Comparison of ENCODE assay signal across 8 cellular contexts in the genomic region with DNA sequence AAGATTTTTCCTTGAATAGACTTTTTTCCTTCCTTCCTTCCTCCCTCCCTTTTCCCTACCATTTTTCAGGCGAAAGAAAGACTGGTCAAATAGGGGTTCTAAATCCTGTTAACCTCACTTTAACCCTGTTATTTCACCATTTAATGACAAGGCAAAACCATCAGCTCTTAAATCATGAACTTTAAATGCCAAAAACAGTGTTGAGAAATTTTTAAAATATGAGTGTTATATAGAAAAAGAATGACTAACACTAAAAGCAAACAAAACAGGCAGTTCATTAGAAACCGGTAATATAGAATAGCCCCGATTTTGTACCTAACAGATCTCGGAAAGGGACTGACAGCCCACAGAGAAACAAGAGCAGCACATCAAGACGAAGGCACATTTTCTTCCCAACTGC. TPM values are rescaled to one million over a fixed set of nuclear protein-coding genes. Genes with fewer than 3 reads are reported as not detected.
DNase-seq lines count a peak whose midpoint lies in the region; ATAC-seq and TF ChIP-seq lines count a peak whose summit lies in the region.

No MANE protein-coding gene starts in this region.

- peaks cover 53% of the 10 kb centered on the region for H3K36me3 Mint-ChIP-seq in CD4-positive, alpha-beta T cell (ENCODE audit: low read depth)
- peaks cover 8% of the 10 kb centered on the region for H3K36me3 Mint-ChIP-seq in activated naive CD8-positive, alpha-beta T cell treated with anti-CD3 and anti-CD28 coated beads, Interleukin-2, amount 50 U/mL, for 24 hours (ENCODE audit: low read depth)

- H3K36me3 ChIP-seq in HEK293 (ENCODE audit: control insufficient read depth in 2 of 2, insufficient read depth in 1 of 2, low read length in 2 of 2) = no peaks in the 10 kb centered on the region
- no peaks in the 10 kb centered on the region for H3K36me3 ChIP-seq in lower lobe of right lung

- intact Hi-C loops in CD4-positive, alpha-beta T cell (cut with DNase I, micrococcal nuclease) = loop anchor here (1.0 to 5.0 kb wide), 5 partner anchors 34 to 184 kb away; partner anchors contain the start of gene ASF1A (in 1 of the 2)
- intact Hi-C loops in lower lobe of right lung (cut with DNase I) = no loop called here

- peak overlapping the region; percentile 98 for H3K4me3 Mint-ChIP-seq in CD4-positive, alpha-beta T cell
- peak overlapping the region; percentile 92 for H3K4me3 Mint-ChIP-seq in activated naive CD8-positive, alpha-beta T cell treated with anti-CD3 and anti-CD28 coated beads, Interleukin-2, amount 50 U/mL, for 24 hours

- no peaks in the 10 kb centered on the region for H3K27me3 Mint-ChIP-seq in CD4-positive, alpha-beta T cell
- no peaks in the 10 kb centered on the region for H3K27me3 Mint-ChIP-seq in activated naive CD8-positive, alpha-beta T cell treated with anti-CD3 and anti-CD28 coated beads, Interleukin-2, amount 50 U/mL, for 24 hours

- peak overlapping the region; percentile 97 for H3K27ac Mint-ChIP-seq in CD4-positive, alpha-beta T cell
- peak overlapping the region; percentile 94 for H3K27ac Mint-ChIP-seq in activated naive CD8-positive, alpha-beta T cell treated with anti-CD3 and anti-CD28 coated beads, Interleukin-2, amount 50 U/mL, for 24 hours

- peak overlapping the region; percentile 73 for H3K27ac ChIP-seq in CD4-positive, alpha-beta T cell (ENCODE audit: low read depth, low read length)
- H3K27ac ChIP-seq in HEK293 (ENCODE audit: extremely low read depth, low read depth, low read length) = no peak overlapping the region; the same call in 1 of the 2 replicates
- peak overlapping the region; percentile 70 for H3K27ac ChIP-seq in lower lobe of right lung

- no peaks in the 10 kb centered on the region for H3K9me3 ChIP-seq in CD4-positive, alpha-beta T cell (ENCODE audit: control insufficient read depth, low read length)
- no peaks in the 10 kb centered on the region for H3K9me3 ChIP-seq in HEK293 (ENCODE audit: control insufficient read depth, insufficient read depth, low read depth, low read length)
- H3K9me3 ChIP-seq in lower lobe of right lung = no peaks in the 10 kb centered on the region

- H3K4me1 Mint-ChIP-seq in CD4-positive, alpha-beta T cell (ENCODE audit: low read depth) = peaks cover 93% of the 10 kb centered on the region
- peaks cover 87% of the 10 kb centered on the region for H3K4me1 Mint-ChIP-seq in activated naive CD8-positive, alpha-beta T cell treated with anti-CD3 and anti-CD28 coated beads, Interleukin-2, amount 50 U/mL, for 24 hours

- H3K9me3 Mint-ChIP-seq in CD4-positive, alpha-beta T cell = no peaks in the 10 kb centered on the region
- no peaks in the 10 kb centered on the region for H3K9me3 Mint-ChIP-seq in activated naive CD8-positive, alpha-beta T cell treated with anti-CD3 and anti-CD28 coated beads, Interleukin-2, amount 50 U/mL, for 24 hours

- POLR2A ChIA-PET in CD4-positive, alpha-beta T cell (lab: Charles Lee) = interaction anchor here (0.5 to 5.4 kb wide), 32 partner anchors 11 to 226 kb away, joined by 3 to 87 read pairs (median 10); partner anchors contain the start of genes ASF1A, CEP85L and MCM9
- POLR2A ChIA-PET in HEK293 (lab: Yijun Ruan, JAX) = interaction anchor here (0.6 to 1.5 kb wide), 5 partner anchors 12 to 516 kb away, joined by 3 to 5 read pairs (median 4); partner anchors contain the start of gene CEP85L

- H3K4me3 ChIP-seq in HEK293 (ENCODE audit: low read depth, low read length) (no peak overlapping the region), lower lobe of right lung (peak overlapping the region; percentile 46)

- H3K27me3 ChIP-seq in CD4-positive, alpha-beta T cell (ENCODE audit: control insufficient read depth, insufficient read depth, low read length) = no peaks in the 10 kb centered on the region
- no peaks in the 10 kb centered on the region for H3K27me3 ChIP-seq in lower lobe of right lung (ENCODE audit: low read depth)

- TF ChIP-seq CTCF in CD4-positive, alpha-beta T cell (IDR thresholded peaks at IDR 0.05) = no peak
- TF ChIP-seq CTCF in HEK293 (tag by site-specific recombination; IDR thresholded peaks at IDR 0.05) (no peak), lower lobe of right lung (IDR thresholded peaks at IDR 0.05) (no peak)

- DNase-seq in CD4-positive, alpha-beta T cell = no peak
- no peak for DNase-seq in activated naive CD8-positive, alpha-beta T cell treated with anti-CD3 and anti-CD28 coated beads, Interleukin-2, amount 50 U/mL, for 24 hours
- DNase-seq in lower lobe of right lung (no peak), NCI-H524 (lab: John Stamatoyannopoulos, UW) (no peak), NCI-H1105 (lab: John Stamatoyannopoulos, UW) (no peak), GM19240 (ENCODE audit: insufficient read length, low spot score) (no peak)

- CTCF ChIA-PET in CD4-positive, alpha-beta T cell (lab: Charles Lee) = interaction anchor here (0.6 to 2.3 kb wide), 10 partner anchors 10 to 381 kb away, joined by 3 to 17 read pairs (median 4); partner anchors contain the start of genes ASF1A and CEP85L
- CTCF ChIA-PET in HEK293 (lab: Yijun Ruan, JAX) = interaction anchor here (0.6 kb wide), 2 partner anchors 10 to 16 kb away, joined by 3 read pairs; no protein-coding TSS in a partner anchor

- H3K4me1 ChIP-seq in HEK293 (ENCODE audit: control insufficient read depth, insufficient read depth, low read length) (peaks cover 5% of the 10 kb centered on the region), lower lobe of right lung (peaks cover 42% of the 10 kb centered on the region)

- ATAC-seq in CD4-positive, alpha-beta T cell (ENCODE audit: poor library complexity) = no peak
- ATAC-seq in activated naive CD8-positive, alpha-beta T cell treated with anti-CD3 and anti-CD28 coated beads, Interleukin-2, amount 50 U/mL, for 24 hours = no peak
- ATAC-seq in lower lobe of right lung = no peak
- ATAC-seq in GM21737 (IDR thresholded peaks at IDR 0.05; ENCODE audit: unreplicated experiment) = no peak

TF ChIP-seq in HEK293, 187 proteins besides CTCF, POLR2A, EP300 and RAD21:
- TF ChIP-seq ZNF366 (tag by site-specific recombination; conservative IDR thresholded peaks at IDR 0.05) = peak; percentile 39; the same call in 1 of the 2 replicates
- TF ChIP-seq ZNF335 (tag by site-specific recombination; conservative IDR thresholded peaks at IDR 0.05) = peak; percentile 70; the same call in 1 of the 2 replicates
- TF ChIP-seq TCF7L2 (IDR thresholded peaks at IDR 0.05; ENCODE audit: borderline replicate concordance, low read depth, low read length) = no peak

RNA-seq across cellular contexts. Expression of gene CEP85L, which starts 57.3 kb away (rescaled TPM):
- total RNA-seq in CD4-positive, alpha-beta T cell = 10 to 100 TPM; 76.2 to 80.7 TPM
- 11.0 TPM for total RNA-seq in lower lobe of right lung
